ENCODE assay signal across 23 cellular contexts in the genomic region with DNA sequence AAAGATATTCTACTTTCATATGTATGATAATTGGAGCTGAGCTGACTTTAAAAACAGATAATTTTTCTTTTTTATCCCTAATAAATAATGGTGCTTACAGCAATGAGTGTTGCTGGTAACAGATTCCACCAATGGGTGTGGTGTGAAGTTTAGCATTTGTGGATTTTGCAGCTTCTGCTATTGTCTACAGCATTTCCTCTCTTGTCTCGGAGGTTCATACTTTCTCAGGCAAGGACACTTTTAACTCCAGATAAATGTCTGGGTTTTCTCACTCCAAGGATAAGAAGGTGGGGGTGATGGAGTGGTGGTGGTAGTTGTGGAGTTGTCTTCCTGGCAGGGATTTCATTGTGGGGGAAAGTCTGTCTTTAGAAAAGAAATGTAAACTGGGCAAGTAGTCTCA.
DNase-seq lines count a peak whose midpoint lies in the region; ATAC-seq and TF ChIP-seq lines count a peak whose summit lies in the region.
"Had no signal": no experiment of that assay in that cellular context is flagged by ENCODE, and none has a peak within 500 bp of the region (broad histone marks: within the 10 kb centered on the region; RNA-seq: fewer than 3 reads in every experiment).

No MANE protein-coding gene starts in this region.

- TF ChIP-seq CTCF in AG10803 (conservative IDR thresholded peaks at IDR 0.05; ENCODE audit: low read length), result no peak
- no peak for TF ChIP-seq CTCF in foreskin keratinocyte (conservative IDR thresholded peaks at IDR 0.05)
- no peak for TF ChIP-seq CTCF in progenitor cell of endocrine pancreas (IDR thresholded peaks at IDR 0.05; ENCODE audit: unreplicated experiment)
- no peak for TF ChIP-seq CTCF in coronary artery (IDR thresholded peaks at IDR 0.05)

- ATAC-seq in foreskin keratinocyte, result no peak
- ATAC-seq: activated T-helper 17 cell treated with anti-CD3 and anti-CD28 coated beads, Interleukin-2, amount 50 U/mL, for 72 hours had no signal

- peak; percentile 67 for DNase-seq in AG10803 (ENCODE audit: low read depth)
- DNase-seq in astrocyte of the hippocampus (ENCODE audit: low read depth, low spot score), result peak; percentile 41
- no peak for DNase-seq in foreskin keratinocyte
- DNase-seq in progenitor cell of endocrine pancreas (ENCODE audit: low spot score, unreplicated experiment), result no peak
- DNase-seq in coronary artery (ENCODE audit: low spot score), result no peak
- no peak for DNase-seq in NCI-H524 treated with DMSO at 0.1 percent for 48 hours (lab: John Stamatoyannopoulos, UW)
- no peak for DNase-seq in dermis blood vessel endothelial cell
- DNase-seq in NCI-H1417 treated with DMSO at 0.1 percent for 48 hours (lab: John Stamatoyannopoulos, UW), result no peak
- DNase-seq: activated CD4-positive, alpha-beta T cell treated with anti-CD3 and anti-CD28 coated beads for 4 hours; Calu3; NCI-H1417; NCI-H510A; NK-92 treated with Interleukin-12 subunit alpha and Interleukin-12 subunit beta, amount 100 ng/mL, for 24 hours; Peyer's patch; stomach had no signal

- no peaks in the 10 kb centered on the region for H3K9me3 Mint-ChIP-seq in progenitor cell of endocrine pancreas (ENCODE audit: low read depth)
- H3K9me3 Mint-ChIP-seq: activated T-helper 17 cell treated with anti-CD3 and anti-CD28 coated beads, Interleukin-2, amount 50 U/mL, for 72 hours; IgD-negative memory B cell; T-helper 1 cell treated with Interleukin-12 subunit alpha and Interleukin-12 subunit beta and Interleukin-4 antibody, amounts not matched to agents 30 μg/mL and 1 μg/mL, for 36 hours had no signal

- H3K4me3 Mint-ChIP-seq in progenitor cell of endocrine pancreas (ENCODE audit: low read depth), result no peak overlapping the region
- H3K4me3 Mint-ChIP-seq: activated naive CD8-positive, alpha-beta T cell; activated T-helper 17 cell treated with anti-CD3 and anti-CD28 coated beads, Interleukin-2, amount 50 U/mL, for 72 hours; T-helper 1 cell treated with Interleukin-12 subunit alpha and Interleukin-12 subunit beta and Interleukin-4 antibody, amounts not matched to agents 30 μg/mL and 1 μg/mL, for 36 hours had no signal

- H3K27ac Mint-ChIP-seq in progenitor cell of endocrine pancreas, result peak overlapping the region; percentile 18
- H3K27ac Mint-ChIP-seq: activated naive CD8-positive, alpha-beta T cell; activated T-helper 17 cell treated with anti-CD3 and anti-CD28 coated beads, Interleukin-2, amount 50 U/mL, for 72 hours; IgD-negative memory B cell; T-helper 1 cell treated with Interleukin-12 subunit alpha and Interleukin-12 subunit beta and Interleukin-4 antibody, amounts not matched to agents 30 μg/mL and 1 μg/mL, for 36 hours had no signal

- H3K27me3 ChIP-seq in foreskin keratinocyte, result no peaks in the 10 kb centered on the region
- H3K27me3 ChIP-seq: Peyer's patch, SJSA1, stomach, tibial nerve had no signal

- peaks cover 13% of the 10 kb centered on the region for H3K4me1 Mint-ChIP-seq in progenitor cell of endocrine pancreas (ENCODE audit: low read depth)
- H3K4me1 Mint-ChIP-seq: activated T-helper 17 cell treated with anti-CD3 and anti-CD28 coated beads, Interleukin-2, amount 50 U/mL, for 72 hours had no signal

- no peaks in the 10 kb centered on the region for H3K27me3 Mint-ChIP-seq in progenitor cell of endocrine pancreas
- H3K27me3 Mint-ChIP-seq: IgD-negative memory B cell had no signal

- H3K4me1 ChIP-seq in foreskin keratinocyte, result peaks cover 8% of the 10 kb centered on the region
- H3K4me1 ChIP-seq: Peyer's patch had no signal

- H3K36me3 Mint-ChIP-seq in progenitor cell of endocrine pancreas (ENCODE audit: insufficient read depth), result no peaks in the 10 kb centered on the region
- H3K36me3 Mint-ChIP-seq: activated naive CD8-positive, alpha-beta T cell; IgD-negative memory B cell had no signal

- H3K27ac ChIP-seq in foreskin keratinocyte (peak overlapping the region; percentile 21), coronary artery (no peak overlapping the region)
- H3K27ac ChIP-seq: C4-2B, neutrophil, Peyer's patch, SJSA1, stomach had no signal

- H3K4me3 ChIP-seq in AG10803 (ENCODE audit: low read length) (no peak overlapping the region), coronary artery (no peak overlapping the region)
- H3K4me3 ChIP-seq: Peyer's patch, SJSA1, stomach, tibial nerve had no signal

Comparison
In these comparisons a context has a peak if more than half of its experiments do, and no peak if none do; other contexts are left out.
1. DNase-seq: peak in AG10803 (single experiment) and astrocyte of the hippocampus (single experiment); none in foreskin keratinocyte (0 of 2), progenitor cell of endocrine pancreas (single experiment), coronary artery (single experiment), NCI-H524 treated with DMSO at 0.1 percent for 48 hours (single experiment), dermis blood vessel endothelial cell (single experiment) and NCI-H1417 treated with DMSO at 0.1 percent for 48 hours (single experiment).